Comparison of ENCODE assay signal across 31 cellular contexts in genomic region chr4:98618670-98619069, GRCh38.
"Had no signal": no experiment of that assay in that cellular context is flagged by ENCODE, and none has a peak within 500 bp of the region (broad histone marks: within the 10 kb centered on the region; RNA-seq: fewer than 3 reads in every experiment).

No MANE protein-coding gene starts in this region.

- DNase-seq: activated CD4-positive, alpha-beta memory T cell treated with anti-CD3 and anti-CD28 coated beads for 36 hours; activated CD4-positive, alpha-beta T cell treated with anti-CD3 and anti-CD28 coated beads, Interleukin-2, amount 10 ng/mL, durations not matched to agents 24 days and 14 days; activated CD4-positive, CD25-positive, alpha-beta regulatory T cell treated with anti-CD3 and anti-CD28 coated beads, Interleukin-2, amount 50 U/mL, for 72 hours; activated CD8-positive, alpha-beta memory T cell treated with anti-CD3 and anti-CD28 coated beads, Interleukin-2, amount 50 U/mL, for 4 hours; activated effector memory CD4-positive, alpha-beta T cell treated with anti-CD3 and anti-CD28 coated beads, Interleukin-2, amount 50 U/mL, for 16 hours; activated naive CD4-positive, alpha-beta T cell treated with anti-CD3 and anti-CD28 coated beads for 36 hours; activated naive CD8-positive, alpha-beta T cell treated with anti-CD3 and anti-CD28 coated beads for 36 hours; activated T-cell treated with anti-CD3 and anti-CD28 coated beads, Interleukin-2, amount 50 U/mL, for 1 hour; adrenal gland; brain microvascular endothelial cell; foreskin fibroblast; heart left ventricle; hypothalamus; immature natural killer cell; kidney; midbrain; naive thymus-derived CD8-positive, alpha-beta T cell; ovary; right lobe of liver; stimulated activated CD4-positive, alpha-beta T cell treated with anti-CD3 and anti-CD28 coated beads, Interleukin-12 subunit alpha, Interleukin-12 subunit beta, amount 100 ng/mL, for 4 hours; stimulated activated CD4-positive, alpha-beta T cell treated with anti-CD3 and anti-CD28 coated beads, Interleukin-4, amount 100 ng/mL, for 24 hours; T-helper 9 cell had no signal

- H3K9me3 ChIP-seq: adrenal gland, ascending aorta, heart left ventricle, ovary, right lobe of liver, vagina had no signal

- H3K27me3 ChIP-seq: adrenal gland, ascending aorta, brain microvascular endothelial cell, heart left ventricle, ovary, right lobe of liver, vagina had no signal

- H3K4me1 ChIP-seq: adrenal gland, ascending aorta, right lobe of liver had no signal

- H3K36me3 Mint-ChIP-seq: stimulated activated effector memory CD8-positive, alpha-beta T cell treated with anti-CD3 and anti-CD28 coated beads, Interleukin-12 subunit alpha, Interleukin-12 subunit beta, amount 100 ng/mL, for 72 hours; type B pancreatic cell had no signal

- H3K27ac ChIP-seq: adrenal gland, ascending aorta, brain microvascular endothelial cell, coronary artery, heart left ventricle, right lobe of liver, vagina had no signal

- H3K36me3 ChIP-seq: adrenal gland, ascending aorta, brain microvascular endothelial cell, heart left ventricle, ovary, right lobe of liver, vagina had no signal

- H3K9me3 Mint-ChIP-seq: activated CD4-positive, alpha-beta memory T cell treated with anti-CD3 and anti-CD28 coated beads for 36 hours; activated CD4-positive, alpha-beta T cell treated with anti-CD3 and anti-CD28 coated beads, Interleukin-2, amount 10 ng/mL, durations not matched to agents 24 days and 14 days; activated naive CD4-positive, alpha-beta T cell treated with anti-CD3 and anti-CD28 coated beads for 36 hours; activated naive CD8-positive, alpha-beta T cell treated with anti-CD3 and anti-CD28 coated beads for 36 hours; activated T-helper 1 cell treated with anti-CD3 and anti-CD28 coated beads, Interleukin-12 subunit alpha, Interleukin-12 subunit beta, Interleukin-2, Interleukin-4 antibody, amounts not matched to agents 30 ng/mL and 10 ng/mL and 1 ng/mL, durations not matched to agents 14 hours and 24 hours and 36 hours; immature natural killer cell; naive thymus-derived CD8-positive, alpha-beta T cell; stimulated activated effector memory CD8-positive, alpha-beta T cell treated with anti-CD3 and anti-CD28 coated beads, Interleukin-12 subunit alpha, Interleukin-12 subunit beta, amount 100 ng/mL, for 72 hours; stimulated activated naive CD8-positive, alpha-beta T cell treated with anti-CD3 and anti-CD28 coated beads, Interleukin-15, Interleukin-2, amounts not matched to agents 100 ng/mL and 50 ng/mL, for 24 hours; T-helper 1 cell treated with Interleukin-12 subunit alpha and Interleukin-12 subunit beta and Interleukin-4 antibody, amounts not matched to agents 30 μg/mL and 1 μg/mL, for 36 hours; type B pancreatic cell had no signal

- H3K27ac Mint-ChIP-seq: activated CD4-positive, alpha-beta memory T cell treated with anti-CD3 and anti-CD28 coated beads for 36 hours; activated CD4-positive, alpha-beta T cell treated with anti-CD3 and anti-CD28 coated beads, Interleukin-2, amount 10 ng/mL, durations not matched to agents 24 days and 14 days; activated naive CD4-positive, alpha-beta T cell treated with anti-CD3 and anti-CD28 coated beads for 36 hours; activated naive CD8-positive, alpha-beta T cell treated with anti-CD3 and anti-CD28 coated beads for 36 hours; activated T-helper 1 cell treated with anti-CD3 and anti-CD28 coated beads, Interleukin-12 subunit alpha, Interleukin-12 subunit beta, Interleukin-2, Interleukin-4 antibody, amounts not matched to agents 30 ng/mL and 10 ng/mL and 1 ng/mL, durations not matched to agents 14 hours and 24 hours and 36 hours; progenitor cell of endocrine pancreas; stimulated activated effector memory CD8-positive, alpha-beta T cell treated with anti-CD3 and anti-CD28 coated beads, Interleukin-12 subunit alpha, Interleukin-12 subunit beta, amount 100 ng/mL, for 72 hours; stimulated activated naive CD8-positive, alpha-beta T cell treated with anti-CD3 and anti-CD28 coated beads, Interleukin-15, Interleukin-2, amounts not matched to agents 100 ng/mL and 50 ng/mL, for 24 hours; T-helper 1 cell treated with Interleukin-12 subunit alpha and Interleukin-12 subunit beta and Interleukin-4 antibody, amounts not matched to agents 30 μg/mL and 1 μg/mL, for 36 hours; type B pancreatic cell had no signal

- H3K4me3 Mint-ChIP-seq: activated CD4-positive, alpha-beta memory T cell treated with anti-CD3 and anti-CD28 coated beads for 36 hours; activated CD4-positive, alpha-beta T cell treated with anti-CD3 and anti-CD28 coated beads, Interleukin-2, amount 10 ng/mL, durations not matched to agents 24 days and 14 days; activated naive CD4-positive, alpha-beta T cell treated with anti-CD3 and anti-CD28 coated beads for 36 hours; activated naive CD8-positive, alpha-beta T cell treated with anti-CD3 and anti-CD28 coated beads for 36 hours; activated T-helper 1 cell treated with anti-CD3 and anti-CD28 coated beads, Interleukin-12 subunit alpha, Interleukin-12 subunit beta, Interleukin-2, Interleukin-4 antibody, amounts not matched to agents 30 ng/mL and 10 ng/mL and 1 ng/mL, durations not matched to agents 14 hours and 24 hours and 36 hours; naive thymus-derived CD8-positive, alpha-beta T cell; stimulated activated effector memory CD8-positive, alpha-beta T cell treated with anti-CD3 and anti-CD28 coated beads, Interleukin-12 subunit alpha, Interleukin-12 subunit beta, amount 100 ng/mL, for 72 hours; stimulated activated naive CD8-positive, alpha-beta T cell treated with anti-CD3 and anti-CD28 coated beads, Interleukin-15, Interleukin-2, amounts not matched to agents 100 ng/mL and 50 ng/mL, for 24 hours; T-helper 1 cell treated with Interleukin-12 subunit alpha and Interleukin-12 subunit beta and Interleukin-4 antibody, amounts not matched to agents 30 μg/mL and 1 μg/mL, for 36 hours; type B pancreatic cell had no signal

- ATAC-seq: heart left ventricle; naive thymus-derived CD8-positive, alpha-beta T cell; right lobe of liver; stimulated activated effector memory CD8-positive, alpha-beta T cell treated with anti-CD3 and anti-CD28 coated beads, Interleukin-12 subunit alpha, Interleukin-12 subunit beta, amount 100 ng/mL, for 72 hours had no signal

- H3K27me3 Mint-ChIP-seq: activated CD4-positive, alpha-beta memory T cell treated with anti-CD3 and anti-CD28 coated beads for 36 hours; activated CD4-positive, alpha-beta T cell treated with anti-CD3 and anti-CD28 coated beads, Interleukin-2, amount 10 ng/mL, durations not matched to agents 24 days and 14 days; activated naive CD8-positive, alpha-beta T cell treated with anti-CD3 and anti-CD28 coated beads for 36 hours; naive thymus-derived CD8-positive, alpha-beta T cell; stimulated activated naive CD8-positive, alpha-beta T cell treated with anti-CD3 and anti-CD28 coated beads, Interleukin-15, Interleukin-2, amounts not matched to agents 100 ng/mL and 50 ng/mL, for 24 hours; type B pancreatic cell had no signal

- H3K4me3 ChIP-seq: adrenal gland, ascending aorta, coronary artery, heart left ventricle, ovary, right lobe of liver, vagina had no signal
